In genomic region chr4:119628281-119629141, GRCh38 we compare ENCODE assay signal across 8 cellular contexts. TPM values are rescaled to one million over a fixed set of nuclear protein-coding genes. Genes with fewer than 3 reads are reported as not detected.
A peak's percentile ranks its signal among the peaks of the same experiment; 100 is the strongest.
DNase-seq lines count a peak whose midpoint lies in the region; ATAC-seq and TF ChIP-seq lines count a peak whose summit lies in the region.

Gene PDE5A (minus strand): TSS chr4:119628804. CDS start chr4:119628671, 133 bp downstream.

- H3K9me3 ChIP-seq in ectodermal cell (ENCODE audit: control insufficient read depth, low read length): no peaks in the 10 kb centered on the region
- no peaks in the 10 kb centered on the region for H3K9me3 ChIP-seq in lower lobe of right lung

- ATAC-seq in HG03432 (IDR thresholded peaks at IDR 0.05; ENCODE audit: unreplicated experiment) (peak; percentile 92), lower lobe of right lung (peak; percentile 95)

- H3K4me1 ChIP-seq in ectodermal cell (ENCODE audit: control insufficient read depth, insufficient read depth, low read length) (peaks cover 4% of the 10 kb centered on the region), lower lobe of right lung (peaks cover 8% of the 10 kb centered on the region)

- intact Hi-C loops in lower lobe of right lung (cut with DNase I): no loop called here

- peak; percentile 87 for TF ChIP-seq CTCF in lower lobe of right lung (IDR thresholded peaks at IDR 0.05)

- WGBS in ectodermal cell, 2 experiments: 0% methylated on average over 65 of the region's 65 CpGs

- H3K27ac ChIP-seq in ectodermal cell (ENCODE audit: insufficient read depth, low read depth, low read length, poor library complexity, severe bottlenecking) (peak within 1 kb of the TSS; percentile 23), lower lobe of right lung (peak within 1 kb of the TSS; percentile 86)

- H3K36me3 ChIP-seq in ectodermal cell (ENCODE audit: control insufficient read depth, insufficient read depth, low read length): no peaks in the 10 kb centered on the region
- no peaks in the 10 kb centered on the region for H3K36me3 ChIP-seq in lower lobe of right lung

- peak; percentile 82 for DNase-seq in Ammon's horn (ENCODE audit: low spot score)
- DNase-seq in GM19240 (ENCODE audit: insufficient read length, low spot score): peak; percentile 51
- peak; percentile 81 for DNase-seq in NCI-H510A treated with DMSO at 0.1 percent for 48 hours (lab: John Stamatoyannopoulos, UW)
- DNase-seq in activated CD4-positive, alpha-beta T cell treated with anti-CD3 and anti-CD28 coated beads, Interleukin-2, amount 50 U/mL, for 48 hours: peak; percentile 78 to 81
- DNase-seq in lower lobe of right lung: peak; percentile 85
- peak; percentile 66 to 73 for DNase-seq in stimulated activated CD4-positive, alpha-beta T cell treated with anti-CD3 and anti-CD28 coated beads, Interleukin-4, amount 100 ng/mL, for 48 hours (ENCODE audit: low read depth in 2 of 2)

- H3K4me3 ChIP-seq in ectodermal cell (ENCODE audit: insufficient read depth, low read depth, low read length) (peak within 1 kb of the TSS; percentile 62), lower lobe of right lung (peak within 1 kb of the TSS; percentile 77)

- H3K27me3 ChIP-seq in ectodermal cell (ENCODE audit: control insufficient read depth, insufficient read depth, low read length, poor library complexity, severe bottlenecking) (peaks cover 33% of the 10 kb centered on the region), lower lobe of right lung (ENCODE audit: low read depth) (no peaks in the 10 kb centered on the region)

RNA-seq across cellular contexts. Expression of gene PDE5A, which starts in this region (rescaled TPM):
- polyA plus RNA-seq in ectodermal cell (2013, experiment 1 of 4): 6.6 TPM
- polyA plus RNA-seq in ectodermal cell (2013, experiment 2 of 4): 9.3 TPM
- polyA plus RNA-seq in ectodermal cell (2013, experiment 3 of 4): 6.6 TPM
- 10.0 TPM for polyA plus RNA-seq in ectodermal cell (2013, experiment 4 of 4)
- 39.8 TPM for total RNA-seq in lower lobe of right lung

Comparison
In these comparisons a context has a peak if more than half of its experiments do, and no peak if none do; other contexts are left out.
1. Peak in every context shown above with its lines: DNase-seq, ATAC-seq, H3K4me3 ChIP-seq and H3K27ac ChIP-seq.